ENCODE assay signal across 2 cellular contexts in the genomic region with DNA sequence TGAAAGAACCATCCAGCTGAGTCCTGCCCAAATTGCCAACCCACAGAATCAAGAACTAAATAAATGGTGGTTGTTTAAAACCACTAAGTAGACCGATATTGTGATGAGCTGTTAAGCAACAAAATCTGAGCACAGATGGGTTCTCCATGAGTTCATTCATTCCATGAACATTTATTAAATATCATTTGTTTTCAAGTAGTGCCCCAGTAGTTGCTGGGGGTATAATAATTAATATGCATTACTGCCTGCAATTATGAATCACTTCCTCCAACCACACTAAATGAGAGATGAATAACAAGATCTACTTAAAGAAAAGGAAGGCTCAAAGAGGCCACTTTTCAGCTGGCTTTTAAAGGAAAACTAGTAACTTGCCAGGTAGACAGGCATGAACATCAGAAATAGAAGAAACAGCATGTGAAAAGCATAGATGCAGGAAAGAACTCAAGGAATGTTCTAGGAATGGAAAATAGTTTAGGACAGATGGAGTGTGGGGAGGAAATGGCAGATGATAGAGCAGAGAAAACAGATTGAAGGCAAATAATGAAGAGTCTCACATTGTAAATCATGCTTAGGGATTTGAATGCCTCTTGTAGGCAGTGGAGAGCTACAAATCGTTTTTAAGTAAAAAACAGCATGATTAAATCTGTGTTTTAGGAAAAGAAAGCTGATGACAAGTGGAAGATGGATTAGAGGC.
TF ChIP-seq lines count a peak whose summit lies in the region.

No MANE protein-coding gene starts in this region.

TF ChIP-seq in A549, 52 proteins besides CTCF, POLR2A, EP300 and RAD21:
- TF ChIP-seq CHD2 (IDR thresholded peaks at IDR 0.05; ENCODE audit: low read length, partially characterized antibody) (no peak), FOSB (CRISPR knock-in tag; IDR thresholded peaks at IDR 0.05) (no peak), HEYL (CRISPR knock-in tag; IDR thresholded peaks at IDR 0.05) (no peak), FOSL2 (IDR thresholded peaks at IDR 0.05) (no peak), FOSL2 (CRISPR knock-in tag; IDR thresholded peaks at IDR 0.05) (no peak), KDM1A (IDR thresholded peaks at IDR 0.05; ENCODE audit: low read depth) (no peak), RARB (CRISPR knock-in tag; IDR thresholded peaks at IDR 0.05) (no peak), EHMT2 (IDR thresholded peaks at IDR 0.05; ENCODE audit: low read depth) (no peak)
- TF ChIP-seq, protein P1, sequence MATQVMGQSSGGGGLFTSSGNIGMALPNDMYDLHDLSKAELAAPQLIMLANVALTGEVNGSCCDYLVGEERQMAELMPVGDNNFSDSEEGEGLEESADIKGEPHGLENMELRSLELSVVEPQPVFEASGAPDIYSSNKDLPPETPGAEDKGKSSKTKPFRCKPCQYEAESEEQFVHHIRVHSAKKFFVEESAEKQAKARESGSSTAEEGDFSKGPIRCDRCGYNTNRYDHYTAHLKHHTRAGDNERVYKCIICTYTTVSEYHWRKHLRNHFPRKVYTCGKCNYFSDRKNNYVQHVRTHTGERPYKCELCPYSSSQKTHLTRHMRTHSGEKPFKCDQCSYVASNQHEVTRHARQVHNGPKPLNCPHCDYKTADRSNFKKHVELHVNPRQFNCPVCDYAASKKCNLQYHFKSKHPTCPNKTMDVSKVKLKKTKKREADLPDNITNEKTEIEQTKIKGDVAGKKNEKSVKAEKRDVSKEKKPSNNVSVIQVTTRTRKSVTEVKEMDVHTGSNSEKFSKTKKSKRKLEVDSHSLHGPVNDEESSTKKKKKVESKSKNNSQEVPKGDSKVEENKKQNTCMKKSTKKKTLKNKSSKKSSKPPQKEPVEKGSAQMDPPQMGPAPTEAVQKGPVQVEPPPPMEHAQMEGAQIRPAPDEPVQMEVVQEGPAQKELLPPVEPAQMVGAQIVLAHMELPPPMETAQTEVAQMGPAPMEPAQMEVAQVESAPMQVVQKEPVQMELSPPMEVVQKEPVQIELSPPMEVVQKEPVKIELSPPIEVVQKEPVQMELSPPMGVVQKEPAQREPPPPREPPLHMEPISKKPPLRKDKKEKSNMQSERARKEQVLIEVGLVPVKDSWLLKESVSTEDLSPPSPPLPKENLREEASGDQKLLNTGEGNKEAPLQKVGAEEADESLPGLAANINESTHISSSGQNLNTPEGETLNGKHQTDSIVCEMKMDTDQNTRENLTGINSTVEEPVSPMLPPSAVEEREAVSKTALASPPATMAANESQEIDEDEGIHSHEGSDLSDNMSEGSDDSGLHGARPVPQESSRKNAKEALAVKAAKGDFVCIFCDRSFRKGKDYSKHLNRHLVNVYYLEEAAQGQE (IDR thresholded peaks at IDR 0.05) = no peak
- TF ChIP-seq, protein P2, sequence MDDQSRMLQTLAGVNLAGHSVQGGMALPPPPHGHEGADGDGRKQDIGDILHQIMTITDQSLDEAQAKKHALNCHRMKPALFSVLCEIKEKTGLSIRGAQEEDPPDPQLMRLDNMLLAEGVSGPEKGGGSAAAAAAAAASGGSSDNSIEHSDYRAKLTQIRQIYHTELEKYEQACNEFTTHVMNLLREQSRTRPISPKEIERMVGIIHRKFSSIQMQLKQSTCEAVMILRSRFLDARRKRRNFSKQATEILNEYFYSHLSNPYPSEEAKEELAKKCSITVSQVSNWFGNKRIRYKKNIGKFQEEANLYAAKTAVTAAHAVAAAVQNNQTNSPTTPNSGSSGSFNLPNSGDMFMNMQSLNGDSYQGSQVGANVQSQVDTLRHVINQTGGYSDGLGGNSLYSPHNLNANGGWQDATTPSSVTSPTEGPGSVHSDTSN (IDR thresholded peaks at IDR 0.05) = no peak
- TF ChIP-seq, protein P3, sequence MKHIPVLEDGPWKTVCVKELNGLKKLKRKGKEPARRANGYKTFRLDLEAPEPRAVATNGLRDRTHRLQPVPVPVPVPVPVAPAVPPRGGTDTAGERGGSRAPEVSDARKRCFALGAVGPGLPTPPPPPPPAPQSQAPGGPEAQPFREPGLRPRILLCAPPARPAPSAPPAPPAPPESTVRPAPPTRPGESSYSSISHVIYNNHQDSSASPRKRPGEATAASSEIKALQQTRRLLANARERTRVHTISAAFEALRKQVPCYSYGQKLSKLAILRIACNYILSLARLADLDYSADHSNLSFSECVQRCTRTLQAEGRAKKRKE (CRISPR knock-in tag; IDR thresholded peaks at IDR 0.05; ENCODE audit: low read depth) = no peak
- TF ChIP-seq, protein P4, sequence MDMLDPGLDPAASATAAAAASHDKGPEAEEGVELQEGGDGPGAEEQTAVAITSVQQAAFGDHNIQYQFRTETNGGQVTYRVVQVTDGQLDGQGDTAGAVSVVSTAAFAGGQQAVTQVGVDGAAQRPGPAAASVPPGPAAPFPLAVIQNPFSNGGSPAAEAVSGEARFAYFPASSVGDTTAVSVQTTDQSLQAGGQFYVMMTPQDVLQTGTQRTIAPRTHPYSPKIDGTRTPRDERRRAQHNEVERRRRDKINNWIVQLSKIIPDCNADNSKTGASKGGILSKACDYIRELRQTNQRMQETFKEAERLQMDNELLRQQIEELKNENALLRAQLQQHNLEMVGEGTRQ (IDR thresholded peaks at IDR 0.05) = no peak
TF ChIP-seq in A549: peak in this region for 0.

TF ChIP-seq in endothelial cell of umbilical vein, 7 proteins besides CTCF, POLR2A, EP300 and RAD21:
- TF ChIP-seq FOS (IDR thresholded peaks at IDR 0.05; ENCODE audit: borderline replicate concordance, insufficient read depth, low read length) = no peak
- no peak for TF ChIP-seq EZH2 (IDR thresholded peaks at IDR 0.05; ENCODE audit: borderline replicate concordance, low read depth, low read length, severe bottlenecking)
- no peak for TF ChIP-seq GATA2 (IDR thresholded peaks at IDR 0.05; ENCODE audit: insufficient read depth, insufficient read length, low read depth, low read length)
- TF ChIP-seq MYC (IDR thresholded peaks at IDR 0.05; ENCODE audit: low read depth, low read length) = no peak
- TF ChIP-seq, protein P5, sequence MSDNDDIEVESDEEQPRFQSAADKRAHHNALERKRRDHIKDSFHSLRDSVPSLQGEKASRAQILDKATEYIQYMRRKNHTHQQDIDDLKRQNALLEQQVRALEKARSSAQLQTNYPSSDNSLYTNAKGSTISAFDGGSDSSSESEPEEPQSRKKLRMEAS (IDR thresholded peaks at IDR 0.05; ENCODE audit: insufficient read depth, insufficient read length) = no peak
- no peak for TF ChIP-seq POLR2AphosphoS5 (IDR thresholded peaks at IDR 0.05; ENCODE audit: insufficient read depth, low read depth, low read length)
- TF ChIP-seq JUN (IDR thresholded peaks at IDR 0.05; ENCODE audit: borderline replicate concordance, insufficient read depth, insufficient read length, low read depth) = no peak
